Comparison of ENCODE assay signal across 1 cellular context in the genomic region with DNA sequence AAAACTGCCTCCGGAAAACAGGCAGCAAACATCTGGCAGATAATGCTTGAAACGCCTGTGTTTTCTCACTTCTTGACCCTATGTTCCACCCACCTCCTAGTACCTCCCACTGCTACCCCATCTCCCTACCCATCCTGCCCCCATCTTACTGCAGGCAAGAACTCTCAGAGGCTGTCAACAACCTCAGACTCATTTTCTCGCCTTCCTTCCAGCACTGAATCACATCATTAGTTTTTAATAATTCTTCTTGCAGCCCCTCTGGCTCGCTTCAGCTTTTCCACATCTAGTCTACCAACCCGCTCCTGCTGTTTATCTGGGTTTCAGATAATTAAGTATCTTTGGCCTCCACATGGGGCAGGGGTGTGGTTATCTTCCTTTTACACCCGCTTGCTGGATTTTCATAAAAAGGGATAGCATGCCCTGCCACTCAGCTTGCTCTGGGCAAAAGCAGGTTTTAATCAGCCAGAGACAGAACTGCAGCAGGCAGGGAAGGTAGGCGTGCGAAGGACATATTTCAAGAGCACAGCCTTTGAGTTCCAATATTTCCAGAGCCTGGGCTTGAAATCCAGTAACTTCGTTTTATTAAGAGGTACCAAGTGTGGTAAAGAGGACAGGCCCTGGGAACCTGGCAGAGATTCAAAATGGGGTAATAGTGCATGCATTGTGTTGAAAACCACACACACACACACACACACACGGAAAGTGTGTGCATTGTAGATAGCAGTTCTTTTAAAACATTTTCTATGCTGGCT.
TF ChIP-seq lines count a peak whose summit lies in the region.

No MANE protein-coding gene starts in this region.

TF ChIP-seq in K562, 482 proteins besides CTCF, POLR2A, EP300 and RAD21 (continued from another document and continues in another):
- TF ChIP-seq DMBX1 (CRISPR knock-in tag; IDR thresholded peaks at IDR 0.05; ENCODE audit: borderline replicate concordance) (peak; percentile 79), TAL1 (IDR thresholded peaks at IDR 0.05) (peak; percentile 99), ZNF197 (CRISPR knock-in tag; IDR thresholded peaks at IDR 0.05; ENCODE audit: low read depth) (peak; percentile 96), HDGF (IDR thresholded peaks at IDR 0.05) (0 out of 2 replicates have a peak, but pooled peaks have one; percentile 51), SMARCE1 (IDR thresholded peaks at IDR 0.05) (peak; percentile 91), SNRNP70 (optimal IDR thresholded peaks at IDR 0.05; ENCODE audit: low read depth, low read length) (no peak), ZNF444 (CRISPR knock-in tag; IDR thresholded peaks at IDR 0.05) (peak; percentile 5; the same call in 1 of the 2 replicates), MTF1 (CRISPR knock-in tag; IDR thresholded peaks at IDR 0.05; ENCODE audit: borderline replicate concordance) (no peak), ZNF583 (CRISPR knock-in tag; IDR thresholded peaks at IDR 0.05) (0 out of 2 replicates have a peak, but pooled peaks have one; percentile 69), BHLHE40 (IDR thresholded peaks at IDR 0.05; ENCODE audit: low read length) (peak; percentile 72), L3MBTL2 (IDR thresholded peaks at IDR 0.05) (peak; percentile 64; the same call in 1 of the 2 replicates), LEF1 (IDR thresholded peaks at IDR 0.05) (peak; percentile 78), TCFL5 (CRISPR knock-in tag; conservative IDR thresholded peaks at IDR 0.05) (no peak), PTTG1 (tag; IDR thresholded peaks at IDR 0.05; ENCODE audit: low read depth) (no peak), ZNF77 (CRISPR knock-in tag; IDR thresholded peaks at IDR 0.05) (no peak), GATA2 (CRISPR knock-in tag; IDR thresholded peaks at IDR 0.05) (peak; percentile 97), ZBED1 (IDR thresholded peaks at IDR 0.05) (peak; percentile 77), ELF1 (tag; IDR thresholded peaks at IDR 0.05) (no peak), ZFP36 (IDR thresholded peaks at IDR 0.05; ENCODE audit: low read depth, low read length, partially characterized antibody) (no peak), PTRF (tag; IDR thresholded peaks at IDR 0.05) (no peak), SETDB1 (IDR thresholded peaks at IDR 0.05; ENCODE audit: low read length) (no peak), NR2C2 (CRISPR knock-in tag; IDR thresholded peaks at IDR 0.05) (no peak), NR2C2 (tag; IDR thresholded peaks at IDR 0.05) (0 out of 2 replicates have a peak, but pooled peaks have one; percentile 10), ZNF644 (tag; IDR thresholded peaks at IDR 0.05; ENCODE audit: low read depth) (peak; percentile 55; the same call in 1 of the 2 replicates), POLR2AphosphoS5 (IDR thresholded peaks at IDR 0.05; ENCODE audit: control insufficient read depth, insufficient read depth, low read depth, low read length) (peak; percentile 98), NUFIP1 (IDR thresholded peaks at IDR 0.05; ENCODE audit: partially characterized antibody) (peak; percentile 59), TCF7 (IDR thresholded peaks at IDR 0.05; ENCODE audit: borderline replicate concordance) (0 out of 2 replicates have a peak, but pooled peaks have one; percentile 55), EHMT2 (IDR thresholded peaks at IDR 0.05) (peak; percentile 52), BCOR (IDR thresholded peaks at IDR 0.05) (peak; percentile 63; the same call in 1 of the 2 replicates), C11orf30 (IDR thresholded peaks at IDR 0.05; ENCODE audit: low read depth) (no peak), MAZ (CRISPR knock-in tag; conservative IDR thresholded peaks at IDR 0.05 in 1 of 2, IDR thresholded peaks at IDR 0.05 in 1 of 2) (peak; percentile 20 to 39; a peak in 2 of 4 replicates), MEIS2 (IDR thresholded peaks at IDR 0.05; ENCODE audit: partially characterized antibody) (peak; percentile 41), TBP (optimal IDR thresholded peaks at IDR 0.05; ENCODE audit: low read depth, low read length) (peak; percentile 4), ERF (CRISPR knock-in tag; IDR thresholded peaks at IDR 0.05) (peak; percentile 30; the same call in 1 of the 2 replicates), NCOA1 (IDR thresholded peaks at IDR 0.05; ENCODE audit: low read depth) (peak; percentile 81; the same call in 1 of the 2 replicates)
- TF ChIP-seq, protein P1, sequence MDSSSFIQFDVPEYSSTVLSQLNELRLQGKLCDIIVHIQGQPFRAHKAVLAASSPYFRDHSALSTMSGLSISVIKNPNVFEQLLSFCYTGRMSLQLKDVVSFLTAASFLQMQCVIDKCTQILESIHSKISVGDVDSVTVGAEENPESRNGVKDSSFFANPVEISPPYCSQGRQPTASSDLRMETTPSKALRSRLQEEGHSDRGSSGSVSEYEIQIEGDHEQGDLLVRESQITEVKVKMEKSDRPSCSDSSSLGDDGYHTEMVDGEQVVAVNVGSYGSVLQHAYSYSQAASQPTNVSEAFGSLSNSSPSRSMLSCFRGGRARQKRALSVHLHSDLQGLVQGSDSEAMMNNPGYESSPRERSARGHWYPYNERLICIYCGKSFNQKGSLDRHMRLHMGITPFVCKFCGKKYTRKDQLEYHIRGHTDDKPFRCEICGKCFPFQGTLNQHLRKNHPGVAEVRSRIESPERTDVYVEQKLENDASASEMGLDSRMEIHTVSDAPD (CRISPR knock-in tag; IDR thresholded peaks at IDR 0.05) = no peak
- TF ChIP-seq, protein P2, sequence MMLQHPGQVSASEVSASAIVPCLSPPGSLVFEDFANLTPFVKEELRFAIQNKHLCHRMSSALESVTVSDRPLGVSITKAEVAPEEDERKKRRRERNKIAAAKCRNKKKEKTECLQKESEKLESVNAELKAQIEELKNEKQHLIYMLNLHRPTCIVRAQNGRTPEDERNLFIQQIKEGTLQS (IDR thresholded peaks at IDR 0.05) = 0 out of 2 replicates have a peak, but pooled peaks have one; percentile 7
- TF ChIP-seq, protein P2 (CRISPR knock-in tag; conservative IDR thresholded peaks at IDR 0.05) = no peak; the same call in 1 of the 2 replicates
- TF ChIP-seq, protein P3, sequence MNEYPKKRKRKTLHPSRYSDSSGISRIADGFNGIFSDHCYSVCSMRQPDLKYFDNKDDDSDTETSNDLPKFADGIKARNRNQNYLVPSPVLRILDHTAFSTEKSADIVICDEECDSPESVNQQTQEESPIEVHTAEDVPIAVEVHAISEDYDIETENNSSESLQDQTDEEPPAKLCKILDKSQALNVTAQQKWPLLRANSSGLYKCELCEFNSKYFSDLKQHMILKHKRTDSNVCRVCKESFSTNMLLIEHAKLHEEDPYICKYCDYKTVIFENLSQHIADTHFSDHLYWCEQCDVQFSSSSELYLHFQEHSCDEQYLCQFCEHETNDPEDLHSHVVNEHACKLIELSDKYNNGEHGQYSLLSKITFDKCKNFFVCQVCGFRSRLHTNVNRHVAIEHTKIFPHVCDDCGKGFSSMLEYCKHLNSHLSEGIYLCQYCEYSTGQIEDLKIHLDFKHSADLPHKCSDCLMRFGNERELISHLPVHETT (CRISPR knock-in tag; conservative IDR thresholded peaks at IDR 0.05 in 1 of 2, IDR thresholded peaks at IDR 0.05 in 1 of 2) = peak in 1 of 2 experiments; percentile 91; a peak in 2 of 4 replicates
- TF ChIP-seq, protein P4, sequence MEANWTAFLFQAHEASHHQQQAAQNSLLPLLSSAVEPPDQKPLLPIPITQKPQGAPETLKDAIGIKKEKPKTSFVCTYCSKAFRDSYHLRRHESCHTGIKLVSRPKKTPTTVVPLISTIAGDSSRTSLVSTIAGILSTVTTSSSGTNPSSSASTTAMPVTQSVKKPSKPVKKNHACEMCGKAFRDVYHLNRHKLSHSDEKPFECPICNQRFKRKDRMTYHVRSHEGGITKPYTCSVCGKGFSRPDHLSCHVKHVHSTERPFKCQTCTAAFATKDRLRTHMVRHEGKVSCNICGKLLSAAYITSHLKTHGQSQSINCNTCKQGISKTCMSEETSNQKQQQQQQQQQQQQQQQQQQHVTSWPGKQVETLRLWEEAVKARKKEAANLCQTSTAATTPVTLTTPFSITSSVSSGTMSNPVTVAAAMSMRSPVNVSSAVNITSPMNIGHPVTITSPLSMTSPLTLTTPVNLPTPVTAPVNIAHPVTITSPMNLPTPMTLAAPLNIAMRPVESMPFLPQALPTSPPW (CRISPR knock-in tag; IDR thresholded peaks at IDR 0.05) = peak; percentile 78
- TF ChIP-seq, protein P5, sequence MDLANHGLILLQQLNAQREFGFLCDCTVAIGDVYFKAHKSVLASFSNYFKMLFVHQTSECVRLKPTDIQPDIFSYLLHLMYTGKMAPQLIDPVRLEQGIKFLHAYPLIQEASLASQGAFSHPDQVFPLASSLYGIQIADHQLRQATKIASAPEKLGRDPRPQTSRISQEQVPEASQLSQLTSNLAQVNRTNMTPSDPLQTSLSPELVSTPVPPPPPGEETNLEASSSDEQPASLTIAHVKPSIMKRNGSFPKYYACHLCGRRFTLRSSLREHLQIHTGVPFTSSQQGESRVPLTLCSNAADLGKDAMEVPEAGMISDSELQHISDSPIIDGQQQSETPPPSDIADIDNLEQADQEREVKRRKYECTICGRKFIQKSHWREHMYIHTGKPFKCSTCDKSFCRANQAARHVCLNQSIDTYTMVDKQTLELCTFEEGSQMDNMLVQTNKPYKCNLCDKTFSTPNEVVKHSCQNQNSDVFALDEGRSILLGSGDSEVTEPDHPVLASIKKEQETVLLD (IDR thresholded peaks at IDR 0.05) = peak; percentile 70; the same call in 1 of the 2 replicates
- TF ChIP-seq, protein P6, sequence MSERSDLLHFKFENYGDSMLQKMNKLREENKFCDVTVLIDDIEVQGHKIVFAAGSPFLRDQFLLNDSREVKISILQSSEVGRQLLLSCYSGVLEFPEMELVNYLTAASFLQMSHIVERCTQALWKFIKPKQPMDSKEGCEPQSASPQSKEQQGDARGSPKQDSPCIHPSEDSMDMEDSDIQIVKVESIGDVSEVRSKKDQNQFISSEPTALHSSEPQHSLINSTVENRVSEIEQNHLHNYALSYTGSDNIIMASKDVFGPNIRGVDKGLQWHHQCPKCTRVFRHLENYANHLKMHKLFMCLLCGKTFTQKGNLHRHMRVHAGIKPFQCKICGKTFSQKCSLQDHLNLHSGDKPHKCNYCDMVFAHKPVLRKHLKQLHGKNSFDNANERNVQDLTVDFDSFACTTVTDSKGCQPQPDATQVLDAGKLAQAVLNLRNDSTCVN (CRISPR knock-in tag; IDR thresholded peaks at IDR 0.05) = 0 out of 2 replicates have a peak, but pooled peaks have one; percentile 57
- TF ChIP-seq, protein P7, sequence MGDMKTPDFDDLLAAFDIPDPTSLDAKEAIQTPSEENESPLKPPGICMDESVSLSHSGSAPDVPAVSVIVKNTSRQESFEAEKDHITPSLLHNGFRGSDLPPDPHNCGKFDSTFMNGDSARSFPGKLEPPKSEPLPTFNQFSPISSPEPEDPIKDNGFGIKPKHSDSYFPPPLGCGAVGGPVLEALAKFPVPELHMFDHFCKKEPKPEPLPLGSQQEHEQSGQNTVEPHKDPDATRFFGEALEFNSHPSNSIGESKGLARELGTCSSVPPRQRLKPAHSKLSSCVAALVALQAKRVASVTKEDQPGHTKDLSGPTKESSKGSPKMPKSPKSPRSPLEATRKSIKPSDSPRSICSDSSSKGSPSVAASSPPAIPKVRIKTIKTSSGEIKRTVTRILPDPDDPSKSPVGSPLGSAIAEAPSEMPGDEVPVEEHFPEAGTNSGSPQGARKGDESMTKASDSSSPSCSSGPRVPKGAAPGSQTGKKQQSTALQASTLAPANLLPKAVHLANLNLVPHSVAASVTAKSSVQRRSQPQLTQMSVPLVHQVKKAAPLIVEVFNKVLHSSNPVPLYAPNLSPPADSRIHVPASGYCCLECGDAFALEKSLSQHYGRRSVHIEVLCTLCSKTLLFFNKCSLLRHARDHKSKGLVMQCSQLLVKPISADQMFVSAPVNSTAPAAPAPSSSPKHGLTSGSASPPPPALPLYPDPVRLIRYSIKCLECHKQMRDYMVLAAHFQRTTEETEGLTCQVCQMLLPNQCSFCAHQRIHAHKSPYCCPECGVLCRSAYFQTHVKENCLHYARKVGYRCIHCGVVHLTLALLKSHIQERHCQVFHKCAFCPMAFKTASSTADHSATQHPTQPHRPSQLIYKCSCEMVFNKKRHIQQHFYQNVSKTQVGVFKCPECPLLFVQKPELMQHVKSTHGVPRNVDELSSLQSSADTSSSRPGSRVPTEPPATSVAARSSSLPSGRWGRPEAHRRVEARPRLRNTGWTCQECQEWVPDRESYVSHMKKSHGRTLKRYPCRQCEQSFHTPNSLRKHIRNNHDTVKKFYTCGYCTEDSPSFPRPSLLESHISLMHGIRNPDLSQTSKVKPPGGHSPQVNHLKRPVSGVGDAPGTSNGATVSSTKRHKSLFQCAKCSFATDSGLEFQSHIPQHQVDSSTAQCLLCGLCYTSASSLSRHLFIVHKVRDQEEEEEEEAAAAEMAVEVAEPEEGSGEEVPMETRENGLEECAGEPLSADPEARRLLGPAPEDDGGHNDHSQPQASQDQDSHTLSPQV (IDR thresholded peaks at IDR 0.05) = peak; percentile 27; the same call in 1 of the 2 replicates
- TF ChIP-seq, protein P8, sequence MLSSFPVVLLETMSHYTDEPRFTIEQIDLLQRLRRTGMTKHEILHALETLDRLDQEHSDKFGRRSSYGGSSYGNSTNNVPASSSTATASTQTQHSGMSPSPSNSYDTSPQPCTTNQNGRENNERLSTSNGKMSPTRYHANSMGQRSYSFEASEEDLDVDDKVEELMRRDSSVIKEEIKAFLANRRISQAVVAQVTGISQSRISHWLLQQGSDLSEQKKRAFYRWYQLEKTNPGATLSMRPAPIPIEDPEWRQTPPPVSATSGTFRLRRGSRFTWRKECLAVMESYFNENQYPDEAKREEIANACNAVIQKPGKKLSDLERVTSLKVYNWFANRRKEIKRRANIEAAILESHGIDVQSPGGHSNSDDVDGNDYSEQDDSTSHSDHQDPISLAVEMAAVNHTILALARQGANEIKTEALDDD (IDR thresholded peaks at IDR 0.05) = peak; percentile 68; the same call in 1 of the 2 replicates
- TF ChIP-seq, protein P9, sequence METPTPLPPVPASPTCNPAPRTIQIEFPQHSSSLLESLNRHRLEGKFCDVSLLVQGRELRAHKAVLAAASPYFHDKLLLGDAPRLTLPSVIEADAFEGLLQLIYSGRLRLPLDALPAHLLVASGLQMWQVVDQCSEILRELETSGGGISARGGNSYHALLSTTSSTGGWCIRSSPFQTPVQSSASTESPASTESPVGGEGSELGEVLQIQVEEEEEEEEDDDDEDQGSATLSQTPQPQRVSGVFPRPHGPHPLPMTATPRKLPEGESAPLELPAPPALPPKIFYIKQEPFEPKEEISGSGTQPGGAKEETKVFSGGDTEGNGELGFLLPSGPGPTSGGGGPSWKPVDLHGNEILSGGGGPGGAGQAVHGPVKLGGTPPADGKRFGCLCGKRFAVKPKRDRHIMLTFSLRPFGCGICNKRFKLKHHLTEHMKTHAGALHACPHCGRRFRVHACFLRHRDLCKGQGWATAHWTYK (CRISPR knock-in tag; IDR thresholded peaks at IDR 0.05) = peak; percentile 51; the same call in 1 of the 2 replicates
